In the genomic region with DNA sequence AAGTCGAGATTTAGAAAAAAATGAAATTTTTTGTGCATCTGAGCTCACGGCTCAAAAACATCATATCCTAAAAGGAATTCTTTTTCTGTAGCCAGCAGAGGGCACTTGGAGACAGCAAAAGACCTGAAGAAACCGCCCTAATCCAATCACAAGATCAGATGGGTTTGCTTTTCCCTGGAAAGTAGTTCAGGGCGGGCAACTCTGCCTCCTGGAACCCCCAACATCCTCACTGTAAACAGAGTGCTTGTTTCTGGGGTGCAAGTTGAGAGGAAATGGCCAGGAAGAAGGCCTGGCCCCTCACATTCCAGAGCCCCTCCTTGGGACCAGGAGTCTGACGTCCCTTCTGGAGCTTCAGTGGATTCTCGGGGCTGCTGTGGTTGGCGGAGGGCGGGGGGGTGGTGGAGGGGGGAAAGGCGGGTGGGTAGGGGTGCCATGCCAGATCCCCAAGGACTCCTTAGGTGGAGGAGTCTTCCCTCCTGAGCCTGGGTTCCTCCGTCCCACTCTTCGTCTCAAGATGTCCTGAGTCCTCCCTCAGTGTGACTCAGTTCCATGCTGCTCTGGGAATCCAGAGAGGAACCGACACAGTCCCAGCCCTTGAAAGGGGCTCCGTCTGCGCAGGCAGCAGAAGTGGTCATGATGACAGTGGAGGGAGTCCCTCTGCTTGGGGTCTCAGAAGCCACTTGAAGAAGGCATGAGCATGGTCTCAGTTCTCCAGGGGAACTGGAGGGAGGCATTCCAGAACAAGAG, we compare ENCODE assay signal across 9 cellular contexts. TPM values are rescaled to one million over a fixed set of nuclear protein-coding genes. Genes with fewer than 3 reads are reported as not detected.
A peak's percentile ranks its signal among the peaks of the same experiment; 100 is the strongest.
DNase-seq lines count a peak whose midpoint lies in the region; ATAC-seq and TF ChIP-seq lines count a peak whose summit lies in the region.
"Had no signal": no experiment of that assay in that cellular context is flagged by ENCODE, and none has a peak within 500 bp of the region (broad histone marks: within the 10 kb centered on the region; RNA-seq: fewer than 3 reads in every experiment).

No MANE protein-coding gene starts in this region.

- DNase-seq in Peyer's patch (no peak), progenitor cell of endocrine pancreas (ENCODE audit: low spot score, unreplicated experiment) (no peak)
- no peak for DNase-seq in activated naive CD4-positive, alpha-beta T cell treated with Interleukin-2 at 50 U/mL for 16 hours
- DNase-seq in effector CD8-positive, alpha-beta T cell (lab: John Stamatoyannopoulos, UW) = no peak

- H3K27me3 ChIP-seq in ACC112 (ENCODE audit: insufficient read depth, low read length) = peaks cover 14% of the 10 kb centered on the region
- H3K27me3 ChIP-seq in Peyer's patch = no peaks in the 10 kb centered on the region

- peak; percentile 41; the same call in 2 of the 3 replicates for TF ChIP-seq CTCF in GM12872 (IDR thresholded peaks at IDR 0.05; ENCODE audit: insufficient read depth, low read depth, low read length)
- TF ChIP-seq CTCF in Peyer's patch (IDR thresholded peaks at IDR 0.05) = peak in 4 of 6 experiments; percentile 29 to 64 (median 63)
- TF ChIP-seq CTCF in progenitor cell of endocrine pancreas (IDR thresholded peaks at IDR 0.05; ENCODE audit: unreplicated experiment) = peak; percentile 66

- H3K27me3 Mint-ChIP-seq in progenitor cell of endocrine pancreas = peaks cover 17% of the 10 kb centered on the region

- H3K36me3 ChIP-seq in ACC112 (ENCODE audit: insufficient read depth, low read length) = no peaks in the 10 kb centered on the region
- peaks cover 0 to 6% (median 0%) of the 10 kb centered on the region in 3 donors for H3K36me3 ChIP-seq in Peyer's patch

- TF ChIP-seq POLR2A in Peyer's patch (IDR thresholded peaks at IDR 0.05) = no peak

- H3K4me3 Mint-ChIP-seq in progenitor cell of endocrine pancreas (ENCODE audit: low read depth) = no peak overlapping the region

- H3K9me3 ChIP-seq in Peyer's patch = no peaks in the 10 kb centered on the region

- H3K4me3 ChIP-seq in ACC112 (ENCODE audit: low read depth, low read length) (peak overlapping the region; percentile 65; the same call in 1 of the 2 replicates), Peyer's patch (no peak overlapping the region)

- peak overlapping the region; percentile 74 for H3K27ac Mint-ChIP-seq in progenitor cell of endocrine pancreas

- no peaks in the 10 kb centered on the region for H3K9me3 Mint-ChIP-seq in progenitor cell of endocrine pancreas (ENCODE audit: low read depth)

- H3K36me3 Mint-ChIP-seq in progenitor cell of endocrine pancreas (ENCODE audit: insufficient read depth) = peaks cover 5% of the 10 kb centered on the region

- ATAC-seq in esophagus mucosa (peak; percentile 49), HG02885 (IDR thresholded peaks at IDR 0.05; ENCODE audit: poor library complexity, unreplicated experiment) (no peak)

- H3K4me1 ChIP-seq in ACC112 (ENCODE audit: control insufficient read depth, insufficient read depth, low read length, unreplicated experiment) = peaks cover 3% of the 10 kb centered on the region
- peaks cover 0 to 4% (median 0%) of the 10 kb centered on the region in 4 donors for H3K4me1 ChIP-seq in Peyer's patch

- no peak overlapping the region for H3K27ac ChIP-seq in ACC112 (ENCODE audit: low read depth, low read length)
- no peak overlapping the region for H3K27ac ChIP-seq in Peyer's patch

- no peaks in the 10 kb centered on the region for H3K4me1 Mint-ChIP-seq in progenitor cell of endocrine pancreas (ENCODE audit: low read depth)

- H2AFZ ChIP-seq in ACC112 (ENCODE audit: low read length, unreplicated experiment) = peak overlapping the region; percentile 73

- H3K79me2 ChIP-seq in ACC112 (ENCODE audit: control insufficient read depth, insufficient read depth, low read length, unreplicated experiment) = no peaks in the 10 kb centered on the region

RNA-seq across cellular contexts. Expression of a gene that starts 35.9 kb away (rescaled TPM):
- total RNA-seq in Peyer's patch (1 to 10 TPM in 1 of 4 donors, not detected in 3; 3.5 TPM), esophagus mucosa (0.24 TPM), progenitor cell of endocrine pancreas (1.1 and 1.6 TPM in 2 replicates)
- total RNA-seq: subcutaneous adipose tissue had no signal
